In the genomic region with DNA sequence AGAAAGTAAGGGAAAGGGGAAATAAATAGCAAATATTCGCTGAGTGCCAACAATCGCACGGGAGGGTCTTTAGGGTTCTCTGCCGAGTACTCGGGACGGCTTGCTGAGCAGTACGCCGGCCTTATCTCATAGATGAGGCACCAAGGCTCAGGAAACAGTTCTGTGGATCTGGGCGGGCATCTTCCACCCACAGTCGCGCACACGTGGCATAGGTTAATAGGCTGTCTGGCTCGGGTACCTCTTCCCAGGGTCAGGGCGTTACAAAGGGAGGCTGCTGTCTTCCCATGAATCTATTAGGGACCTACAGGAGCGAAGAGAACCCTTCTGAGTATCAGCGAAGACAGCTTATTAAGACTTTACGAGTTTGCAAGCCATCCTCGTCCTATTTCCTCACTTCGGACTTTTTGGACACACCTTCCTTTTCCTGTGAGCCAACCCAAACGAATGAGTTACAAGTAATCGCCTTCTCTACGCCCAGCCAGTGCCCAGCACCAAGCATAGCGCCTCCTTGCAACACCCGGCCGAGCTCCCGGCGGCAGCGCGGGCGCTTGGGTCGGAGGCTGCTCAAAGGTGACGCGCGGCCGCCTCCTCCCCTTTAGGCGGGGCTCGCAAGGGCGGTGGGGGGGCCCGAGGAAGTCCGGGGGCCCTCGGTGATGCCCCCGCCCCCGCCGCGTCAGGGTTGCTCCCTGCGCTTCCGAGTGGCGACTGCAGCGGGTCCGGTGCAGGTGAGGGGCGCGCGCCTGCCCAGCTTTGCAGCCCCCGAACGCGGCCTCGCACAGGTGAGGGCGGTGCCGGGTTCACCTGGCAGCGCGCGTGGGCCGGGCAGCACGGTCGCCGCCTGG, we compare ENCODE assay signal across 8 cellular contexts. TPM values are rescaled to one million over a fixed set of nuclear protein-coding genes. Genes with fewer than 3 reads are reported as not detected.
DNase-seq lines count a peak whose midpoint lies in the region; ATAC-seq and TF ChIP-seq lines count a peak whose summit lies in the region.

TSS of gene MCTP2 (plus strand) at position 676 of the 842 bp plus-strand sequence. CDS start 66,705 bp downstream, outside the sequence.

- H3K4me1 Mint-ChIP-seq in Calu3 (ENCODE audit: low read depth, unreplicated experiment): peaks cover 31% of the 10 kb centered on the region

- peak; percentile 67 for ATAC-seq in GM21528 (IDR thresholded peaks at IDR 0.05; ENCODE audit: low FRiP score, unreplicated experiment)

- peaks cover 19% of the 10 kb centered on the region for H3K79me2 ChIP-seq in smooth muscle cell (ENCODE audit: low read depth)

- peak within 1 kb of the TSS; percentile 59 for H3K4me3 ChIP-seq in Jurkat, Clone E6-1 (ENCODE audit: low read length)
- H3K4me3 ChIP-seq in smooth muscle cell: peak within 1 kb of the TSS; percentile 89

- intact Hi-C loops in Calu3 (cut with micrococcal nuclease; ENCODE audit: unreplicated experiment): loop anchor here (2.0 kb wide), 3 partner anchors 32 to 94 kb away; no protein-coding TSS in a partner anchor

- H3K27ac ChIP-seq in smooth muscle cell (ENCODE audit: low read depth): peak within 1 kb of the TSS; percentile 85

- H3K4me2 ChIP-seq in smooth muscle cell: peak within 1 kb of the TSS; percentile 89

- H4K20me1 ChIP-seq in smooth muscle cell (ENCODE audit: low read depth): peaks cover 23% of the 10 kb centered on the region

- peak within 1 kb of the TSS; percentile 74 for H3K9ac ChIP-seq in smooth muscle cell (ENCODE audit: low read depth)

- peaks cover 8% of the 10 kb centered on the region for H3F3A ChIP-seq in smooth muscle cell (ENCODE audit: low read depth)

- TF ChIP-seq CTCF in Calu3 (IDR thresholded peaks at IDR 0.05; ENCODE audit: unreplicated experiment) (no peak), smooth muscle cell (IDR thresholded peaks at IDR 0.05; ENCODE audit: borderline replicate concordance, insufficient read depth, poor library complexity, severe bottlenecking) (no peak)

- DNase-seq in Calu3: peak; percentile 95
- DNase-seq in Jurkat, Clone E6-1 (ENCODE audit: low read depth, low spot score): peak; percentile 25
- peak; percentile 88 for DNase-seq in SW480 (ENCODE audit: low spot score)
- DNase-seq in activated naive CD8-positive, alpha-beta T cell treated with anti-CD3 and anti-CD28 coated beads, Interleukin-2, amount 50 U/mL, for 16 hours (ENCODE audit: low read depth, low spot score): peak; percentile 55
- peak; percentile 40 for DNase-seq in iPS DF 19.7 (ENCODE audit: low read depth, low spot score)
- DNase-seq in smooth muscle cell (lab: John Stamatoyannopoulos, UW; ENCODE audit: unreplicated experiment): peak; percentile 16
- DNase-seq in putamen (ENCODE audit: low spot score): no peak

- no peaks in the 10 kb centered on the region for H3K27me3 Mint-ChIP-seq in Calu3 (ENCODE audit: unreplicated experiment)

- peak within 1 kb of the TSS; percentile 77 for H3K4me3 Mint-ChIP-seq in Calu3 (ENCODE audit: low read depth, unreplicated experiment)

- no peaks in the 10 kb centered on the region for H3K36me3 ChIP-seq in smooth muscle cell (ENCODE audit: low read depth)

- H3K9me3 ChIP-seq in smooth muscle cell (replicated peaks; ENCODE audit: low read depth): no peaks in the 10 kb centered on the region

- H3K9me3 Mint-ChIP-seq in Calu3 (ENCODE audit: low read depth, unreplicated experiment): no peaks in the 10 kb centered on the region

- WGBS in smooth muscle cell (ENCODE audit: low lambda C conversion rate): 2% methylated on average over 62 of the region's 66 CpGs

- peaks cover 26% of the 10 kb centered on the region for H3K36me3 Mint-ChIP-seq in Calu3 (ENCODE audit: insufficient read depth, unreplicated experiment)

- CTCF ChIA-PET in Calu3 (lab: Charles Lee): interaction anchor here (0.7 to 2.5 kb wide), 9 partner anchors 10 to 96 kb away, joined by 3 to 13 read pairs (median 4); no protein-coding TSS in a partner anchor

- peaks cover 11% of the 10 kb centered on the region for H3K4me1 ChIP-seq in smooth muscle cell (ENCODE audit: low read depth)

- TSS peak; percentile 93 for BruUV-seq in Calu3 (replicated peaks; lab: Mats Ljungman, UMichigan)

- peak within 1 kb of the TSS; percentile 93 for H3K27ac Mint-ChIP-seq in Calu3 (ENCODE audit: unreplicated experiment)

- no peaks in the 10 kb centered on the region for H3K27me3 ChIP-seq in smooth muscle cell (ENCODE audit: low read depth)

- H2AFZ ChIP-seq in smooth muscle cell (ENCODE audit: low read depth): peak within 1 kb of the TSS; percentile 93

RNA-seq across cellular contexts. Expression of gene MCTP2, which starts in this region (rescaled TPM):
- 30.1 and 40.5 TPM in 2 replicates for total RNA-seq in Calu3 (2022)
- polyA plus RNA-seq in Jurkat, Clone E6-1 (2012; ENCODE audit: insufficient read depth, insufficient read length): 8.4 TPM
- 32.1 and 59.8 TPM in 2 replicates for total RNA-seq in smooth muscle cell
- 9.9 and 12.1 TPM in 2 replicates for polyA plus RNA-seq in smooth muscle cell
